In the genomic region with DNA sequence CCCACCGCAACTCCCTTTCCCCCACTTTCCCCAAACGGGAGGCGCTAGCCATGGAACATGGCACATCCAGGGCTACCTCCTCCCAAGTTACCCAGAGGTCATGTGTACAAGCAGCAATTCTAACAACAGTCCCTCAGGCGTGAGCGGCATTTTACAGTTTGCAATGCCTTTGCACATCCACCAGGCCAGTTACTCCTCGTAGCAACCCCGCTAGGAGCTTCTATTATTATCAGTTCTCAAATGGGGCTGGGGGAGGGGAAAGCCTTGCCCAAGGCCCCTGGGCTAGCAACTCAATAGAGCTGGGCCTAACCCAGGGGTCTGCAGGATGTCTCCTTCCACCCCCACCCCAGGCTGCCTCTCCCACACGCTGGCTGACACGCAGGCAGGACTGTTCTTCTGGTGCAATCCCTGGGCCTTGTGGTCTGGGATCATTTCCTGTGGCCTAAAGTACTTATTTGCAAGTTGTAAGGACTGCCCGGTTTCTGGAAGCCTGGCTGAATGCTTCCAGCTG, we compare ENCODE assay signal across 9 cellular contexts. TPM values are rescaled to one million over a fixed set of nuclear protein-coding genes. Genes with fewer than 3 reads are reported as not detected.
A peak's percentile ranks its signal among the peaks of the same experiment; 100 is the strongest.
DNase-seq lines count a peak whose midpoint lies in the region; TF ChIP-seq lines count a peak whose summit lies in the region.
"Had no signal": no experiment of that assay in that cellular context is flagged by ENCODE, and none has a peak within 500 bp of the region (broad histone marks: within the 10 kb centered on the region; RNA-seq: fewer than 3 reads in every experiment).

No MANE protein-coding gene starts in this region.

- H3K4me1 Mint-ChIP-seq in neural progenitor cell = peaks cover 69% of the 10 kb centered on the region

- no peaks in the 10 kb centered on the region for H3K36me3 Mint-ChIP-seq in neural progenitor cell

- H2AFZ ChIP-seq in neural progenitor cell (replicated peaks) = peak overlapping the region; percentile 42

- peak overlapping the region; percentile 100 for H3K27ac Mint-ChIP-seq in neural progenitor cell

- H3K27me3 Mint-ChIP-seq in neural progenitor cell (ENCODE audit: insufficient read depth, low read depth) = peaks cover 7% of the 10 kb centered on the region

- H3K36me3 ChIP-seq in neural progenitor cell (no peaks in the 10 kb centered on the region), MG63 (no peaks in the 10 kb centered on the region)
- no peaks in the 10 kb centered on the region for H3K36me3 ChIP-seq in effector memory CD4-positive, alpha-beta T cell (ENCODE audit: control insufficient read depth, insufficient read depth, low read length)

- H3K4me3 ChIP-seq in AG04450 (ENCODE audit: low read depth, low read length) = no peak overlapping the region
- H3K4me3 ChIP-seq in neural progenitor cell = no peak overlapping the region
- H3K4me3 ChIP-seq in MG63 = no peak overlapping the region
- no peak overlapping the region for H3K4me3 ChIP-seq in effector memory CD4-positive, alpha-beta T cell (ENCODE audit: insufficient read depth, low read depth, low read length, poor library complexity, severe bottlenecking)

- H3K27ac ChIP-seq in AG04450 (ENCODE audit: low read depth, low read length) = peak overlapping the region; percentile 65
- H3K27ac ChIP-seq in neural progenitor cell = peak overlapping the region; percentile 67
- H3K27ac ChIP-seq in effector memory CD4-positive, alpha-beta T cell (ENCODE audit: insufficient read depth, low read length, poor library complexity, severe bottlenecking) = no peak overlapping the region

- TF ChIP-seq CTCF in AG04450 (IDR thresholded peaks at IDR 0.05; ENCODE audit: low read depth, low read length) = no peak
- no peak for TF ChIP-seq CTCF in neural progenitor cell (IDR thresholded peaks at IDR 0.05)

- peak overlapping the region; percentile 68 for H3K4me3 Mint-ChIP-seq in neural progenitor cell

- peak overlapping the region; percentile 58 for H3K4me2 ChIP-seq in neural progenitor cell

- no peaks in the 10 kb centered on the region for H3K79me2 ChIP-seq in neural progenitor cell (ENCODE audit: low read depth)

- H3K9me3 ChIP-seq in AG04450 (ENCODE audit: control insufficient read depth, insufficient read depth, low read length) = no peaks in the 10 kb centered on the region
- H3K9me3 ChIP-seq in neural progenitor cell (ENCODE audit: low read depth) = no peaks in the 10 kb centered on the region
- no peaks in the 10 kb centered on the region for H3K9me3 ChIP-seq in MG63
- no peaks in the 10 kb centered on the region for H3K9me3 ChIP-seq in effector memory CD4-positive, alpha-beta T cell (ENCODE audit: control insufficient read depth, low read length)

- H3K4me1 ChIP-seq in neural progenitor cell = peaks cover 33% of the 10 kb centered on the region
- H3K4me1 ChIP-seq in effector memory CD4-positive, alpha-beta T cell (ENCODE audit: control insufficient read depth, insufficient read depth, low read length, poor library complexity, severe bottlenecking) = no peaks in the 10 kb centered on the region

- H3K27me3 ChIP-seq in AG04450 (ENCODE audit: control insufficient read depth, insufficient read depth, low read length) (no peaks in the 10 kb centered on the region), neural progenitor cell (no peaks in the 10 kb centered on the region), MG63 (no peaks in the 10 kb centered on the region)
- no peaks in the 10 kb centered on the region for H3K27me3 ChIP-seq in effector memory CD4-positive, alpha-beta T cell (replicated peaks; ENCODE audit: control insufficient read depth, insufficient read depth, low read length, poor library complexity, severe bottlenecking)

- H4K20me1 ChIP-seq in neural progenitor cell (ENCODE audit: low read depth) = no peaks in the 10 kb centered on the region

- POLR2A ChIA-PET in AG04450 (lab: Yijun Ruan, JAX) = interaction anchor here (0.8 to 1.2 kb wide), 2 partner anchors 13 to 309 kb away, joined by 3 to 4 read pairs; partner anchors contain the start of gene EFNB1

- H3F3A ChIP-seq in neural progenitor cell (ENCODE audit: low read depth) = peaks cover 40% of the 10 kb centered on the region

- CTCF ChIA-PET in AG04450 (lab: Charles Lee) = interaction anchor here (1.3 to 2.0 kb wide), 3 partner anchors 22 to 309 kb away, joined by 3 to 5 read pairs (median 5); no protein-coding TSS in a partner anchor

- peaks cover 7% of the 10 kb centered on the region for H3K9me3 Mint-ChIP-seq in neural progenitor cell

- H3K9ac ChIP-seq in neural progenitor cell = no peak overlapping the region

- DNase-seq in AG04450 (ENCODE audit: low read depth, low spot score) (no peak), NCI-H226 (peak; percentile 43), foreskin melanocyte (peak; percentile 38), neural progenitor cell (ENCODE audit: low spot score) (peak; percentile 57), MG63 (no peak), T-helper 2 cell (no peak)
- no peak for DNase-seq in activated CD4-positive, CD25-positive, alpha-beta regulatory T cell (lab: John Stamatoyannopoulos, UW)
- no peak for DNase-seq in effector memory CD4-positive, alpha-beta T cell
- DNase-seq: activated CD4-positive, alpha-beta T cell treated with anti-CD3 and anti-CD28 coated beads, Interleukin-2, amount 50 U/mL, for 1 hour had no signal

RNA-seq across cellular contexts. Expression of gene PJA1, which starts 27.8 kb away (rescaled TPM):
- 25.7 and 30.7 TPM in 2 replicates for polyA plus RNA-seq in AG04450 (2011; rRNA removed)
- polyA minus RNA-seq in AG04450 (2011; rRNA and poly(A)+ RNA removed) = 29.3 and 32.8 TPM in 2 replicates
- total RNA-seq in neural progenitor cell (ENCODE audit: low replicate concordance) = 53.6 and 62.1 TPM in 2 replicates
- total RNA-seq in MG63 (2014; rRNA removed; shearing (Covaris generic); ENCODE audit: low replicate concordance) = 25.3 and 35.2 TPM in 2 replicates

Comparison
In these comparisons a context has a peak if more than half of its experiments do, and no peak if none do; other contexts are left out.
1. DNase-seq: peak in NCI-H226 (single experiment), foreskin melanocyte (single experiment) and neural progenitor cell (single experiment); none in AG04450 (single experiment), MG63 (single experiment), activated CD4-positive, CD25-positive, alpha-beta regulatory T cell (0 of 4), effector memory CD4-positive, alpha-beta T cell (0 of 3) and T-helper 2 cell (0 of 5).